1 cellular context compared by ENCODE assay signal in genomic region chr10:102758933-102759262, GRCh38.
TF ChIP-seq lines count a peak whose summit lies in the region.

No MANE protein-coding gene starts in this region.

TF ChIP-seq in K562, 482 proteins besides CTCF, POLR2A, EP300 and RAD21:
- TF ChIP-seq ZBTB33 (CRISPR knock-in tag; IDR thresholded peaks at IDR 0.05): 0 out of 2 replicates have a peak, but pooled peaks have one; percentile 24
TF ChIP-seq in K562: peak in this region for 1; not testable (repeated sequence) for 481.
